9 cellular contexts compared by ENCODE assay signal in genomic region chr1:165129568-165130164, GRCh38.
DNase-seq lines count a peak whose midpoint lies in the region; ATAC-seq and TF ChIP-seq lines count a peak whose summit lies in the region.
"Had no signal": no experiment of that assay in that cellular context is flagged by ENCODE, and none has a peak within 500 bp of the region (broad histone marks: within the 10 kb centered on the region; RNA-seq: fewer than 3 reads in every experiment).

No MANE protein-coding gene starts in this region.

- no peaks in the 10 kb centered on the region for H3K36me3 Mint-ChIP-seq in Calu3 (ENCODE audit: insufficient read depth, unreplicated experiment)

- no peaks in the 10 kb centered on the region for H3K9me3 Mint-ChIP-seq in Calu3 (ENCODE audit: low read depth, unreplicated experiment)

- H2AFZ ChIP-seq in KMS-11 (ENCODE audit: low read depth) = no peak overlapping the region; the same call in 1 of the 2 replicates

- H3K27ac Mint-ChIP-seq in Calu3 (ENCODE audit: unreplicated experiment) = no peak overlapping the region

- intact Hi-C loops in Calu3 (cut with micrococcal nuclease; ENCODE audit: unreplicated experiment) (loop anchor here (1.0 kb wide), 2 partner anchors 14 to 240 kb away; no protein-coding TSS in a partner anchor), transverse colon (cut with DNase I; ENCODE audit: low total_unique reads) (loop anchor here (5.0 kb wide), 1 partner anchor 1273 kb away; no protein-coding TSS in a partner anchor)

- H3K9ac ChIP-seq in KMS-11 = no peak overlapping the region

- H3K4me1 ChIP-seq in KMS-11 (ENCODE audit: low read depth, poor library complexity, severe bottlenecking) (peaks cover 9% of the 10 kb centered on the region), transverse colon (no peaks in the 10 kb centered on the region)

- no peak overlapping the region for H3K4me3 ChIP-seq in KMS-11 (IDR thresholded peaks at IDR 0.05; ENCODE audit: insufficient read depth, low read depth, low read length)
- no peak overlapping the region for H3K4me3 ChIP-seq in transverse colon
- H3K4me3 ChIP-seq: ovary had no signal

- CTCF ChIA-PET in Calu3 (lab: Charles Lee) = interaction anchor here (0.5 to 1.9 kb wide), 12 partner anchors 10 to 529 kb away, joined by 3 to 10 read pairs (median 4); no protein-coding TSS in a partner anchor

- H3K79me2 ChIP-seq in KMS-11 (ENCODE audit: insufficient read depth, low read depth) = no peaks in the 10 kb centered on the region

- H3K27me3 ChIP-seq in KMS-11 (ENCODE audit: insufficient read depth, low read depth) = no peaks in the 10 kb centered on the region
- H3K27me3 ChIP-seq in transverse colon = peaks cover 19% of the 10 kb centered on the region
- H3K27me3 ChIP-seq: ovary had no signal

- TF ChIP-seq EP300 in transverse colon (IDR thresholded peaks at IDR 0.05; ENCODE audit: low read depth) = no peak

- no peaks in the 10 kb centered on the region for H3K9me3 ChIP-seq in transverse colon
- H3K9me3 ChIP-seq: ovary had no signal

- H3K4me3 Mint-ChIP-seq in Calu3 (ENCODE audit: low read depth, unreplicated experiment) = no peak overlapping the region

- in situ Hi-C loops in T47D (cut with HindIII; ENCODE audit: low pct_unique_long_range_greater_than_20kb, low sequenced_read_pairs) = no loop called here
- in situ Hi-C loops in transverse colon (cut with MboI; ENCODE audit: low pct_ligation_motif_present in 1 of 4, low pct_unique_long_range_greater_than_20kb in 1 of 4, low sequenced_read_pairs in 3 of 4) = loop anchor here in 2 of 4 donors (25.0 kb wide), 2 partner anchors 233 to 583 kb away; partner anchors contain the start of gene LMX1A (in 1 of the 2)

- H3K27ac ChIP-seq in KMS-11 = no peak overlapping the region
- H3K27ac ChIP-seq in transverse colon = no peak overlapping the region
- H3K27ac ChIP-seq: ovary had no signal

- H3K4me1 Mint-ChIP-seq in Calu3 (ENCODE audit: low read depth, unreplicated experiment) = no peaks in the 10 kb centered on the region

- no peak for TF ChIP-seq POLR2A in transverse colon (IDR thresholded peaks at IDR 0.05)

- peaks cover 68% of the 10 kb centered on the region for H3K27me3 Mint-ChIP-seq in Calu3 (ENCODE audit: unreplicated experiment)

- H3K36me3 ChIP-seq in KMS-11 (ENCODE audit: insufficient read depth) (no peaks in the 10 kb centered on the region), transverse colon (no peaks in the 10 kb centered on the region)
- H3K36me3 ChIP-seq: ovary had no signal

- no peaks in the 10 kb centered on the region for H4K20me1 ChIP-seq in KMS-11 (ENCODE audit: insufficient read depth)

- no TSS peak for BruUV-seq in Calu3 (replicated peaks; lab: Mats Ljungman, UMichigan)

- no peak overlapping the region for H3K4me2 ChIP-seq in KMS-11

- peak; percentile 65 for TF ChIP-seq CTCF in Calu3 (IDR thresholded peaks at IDR 0.05; ENCODE audit: unreplicated experiment)
- TF ChIP-seq CTCF in KMS-11 (conservative IDR thresholded peaks at IDR 0.05; ENCODE audit: low read depth, low read length) = peak; percentile 94
- peak; percentile 25 to 42 (median 34) for TF ChIP-seq CTCF in transverse colon (IDR thresholded peaks at IDR 0.05)

- DNase-seq in Calu3 (peak; percentile 81), NOMO-1 treated with dmso at 0.1 percent for 144 hours (lab: John Stamatoyannopoulos, UW; ENCODE audit: unreplicated experiment) (peak; percentile 12), T47D (ENCODE audit: low read depth in 1 of 2, low spot score in 1 of 2) (peak; percentile 63 to 86), left lobe of liver (ENCODE audit: low spot score) (peak; percentile 68), transverse colon (peak; percentile 63)

- ATAC-seq in GM19324 (IDR thresholded peaks at IDR 0.05; ENCODE audit: low FRiP score, unreplicated experiment) (peak; percentile 80), left lobe of liver (peak; percentile 99), GM19467 (IDR thresholded peaks at IDR 0.05; ENCODE audit: unreplicated experiment) (no peak)

- 0 to 11% methylated on average over 2 to 6 of the region's 6 CpGs for WGBS in transverse colon (ENCODE audit: low coverage in 1 of 2), 2 donors

Comparison
In these comparisons a context has a peak if more than half of its experiments do, and no peak if none do; other contexts are left out.
1. DNase-seq: peak in every context shown above with its lines; median percentile 81 in Calu3; 74 in T47D; 68 in left lobe of liver; 63 in transverse colon; 12 in NOMO-1 treated with dmso at 0.1 percent for 144 hours.
2. CTCF ChIP-seq: peak in every context shown above with its lines; median percentile 94 in KMS-11; 65 in Calu3; 34 in transverse colon.